Comparison of ENCODE assay signal across 1 cellular context in the genomic region with DNA sequence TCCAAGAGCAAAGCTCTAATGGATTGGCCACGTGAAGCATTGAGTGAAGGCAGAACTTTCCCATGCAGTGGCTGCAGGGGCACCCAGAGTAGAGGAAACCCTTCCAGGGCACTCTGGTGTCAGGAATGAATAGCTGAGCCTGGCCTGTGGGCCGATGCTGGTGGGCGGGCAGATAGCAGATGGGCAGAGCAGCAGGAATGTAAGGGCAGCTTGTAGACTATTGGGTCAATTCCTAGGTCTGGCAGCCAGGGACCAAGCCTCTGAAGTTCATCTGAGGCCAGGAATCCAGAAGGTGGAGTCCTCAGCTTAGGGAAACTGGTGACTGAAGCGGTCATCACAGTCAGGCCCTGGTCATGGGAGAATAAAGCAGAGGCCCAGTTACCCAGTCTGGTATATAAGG.
TF ChIP-seq lines count a peak whose summit lies in the region.

No MANE protein-coding gene starts in this region.

TF ChIP-seq in HepG2, 621 proteins besides CTCF, POLR2A, EP300 and RAD21:
- no peak for TF ChIP-seq MBD4 (IDR thresholded peaks at IDR 0.05; ENCODE audit: borderline replicate concordance, low read length)
- TF ChIP-seq PRMT3 (CRISPR knock-in tag; IDR thresholded peaks at IDR 0.05; ENCODE audit: borderline replicate concordance, low read depth): no peak
- TF ChIP-seq LCORL (IDR thresholded peaks at IDR 0.05): no peak
- no peak for TF ChIP-seq LCORL (CRISPR knock-in tag; IDR thresholded peaks at IDR 0.05)
- no peak for TF ChIP-seq NFKB2 (CRISPR knock-in tag; IDR thresholded peaks at IDR 0.05; ENCODE audit: borderline replicate concordance)
- TF ChIP-seq CREM (IDR thresholded peaks at IDR 0.05): no peak
- no peak for TF ChIP-seq CREM (CRISPR knock-in tag; IDR thresholded peaks at IDR 0.05)
- TF ChIP-seq ZFP41 (CRISPR knock-in tag; IDR thresholded peaks at IDR 0.05; ENCODE audit: borderline replicate concordance): no peak
- TF ChIP-seq, protein P1, sequence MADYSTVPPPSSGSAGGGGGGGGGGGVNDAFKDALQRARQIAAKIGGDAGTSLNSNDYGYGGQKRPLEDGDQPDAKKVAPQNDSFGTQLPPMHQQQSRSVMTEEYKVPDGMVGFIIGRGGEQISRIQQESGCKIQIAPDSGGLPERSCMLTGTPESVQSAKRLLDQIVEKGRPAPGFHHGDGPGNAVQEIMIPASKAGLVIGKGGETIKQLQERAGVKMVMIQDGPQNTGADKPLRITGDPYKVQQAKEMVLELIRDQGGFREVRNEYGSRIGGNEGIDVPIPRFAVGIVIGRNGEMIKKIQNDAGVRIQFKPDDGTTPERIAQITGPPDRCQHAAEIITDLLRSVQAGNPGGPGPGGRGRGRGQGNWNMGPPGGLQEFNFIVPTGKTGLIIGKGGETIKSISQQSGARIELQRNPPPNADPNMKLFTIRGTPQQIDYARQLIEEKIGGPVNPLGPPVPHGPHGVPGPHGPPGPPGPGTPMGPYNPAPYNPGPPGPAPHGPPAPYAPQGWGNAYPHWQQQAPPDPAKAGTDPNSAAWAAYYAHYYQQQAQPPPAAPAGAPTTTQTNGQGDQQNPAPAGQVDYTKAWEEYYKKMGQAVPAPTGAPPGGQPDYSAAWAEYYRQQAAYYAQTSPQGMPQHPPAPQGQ (CRISPR knock-in tag; IDR thresholded peaks at IDR 0.05; ENCODE audit: borderline replicate concordance): no peak
- no peak for TF ChIP-seq KLF9 (CRISPR knock-in tag; IDR thresholded peaks at IDR 0.05; ENCODE audit: low read depth)
- TF ChIP-seq SP2 (CRISPR knock-in tag; IDR thresholded peaks at IDR 0.05): no peak
- no peak for TF ChIP-seq ZMYM3 (CRISPR knock-in tag; IDR thresholded peaks at IDR 0.05)
- TF ChIP-seq, protein P2, sequence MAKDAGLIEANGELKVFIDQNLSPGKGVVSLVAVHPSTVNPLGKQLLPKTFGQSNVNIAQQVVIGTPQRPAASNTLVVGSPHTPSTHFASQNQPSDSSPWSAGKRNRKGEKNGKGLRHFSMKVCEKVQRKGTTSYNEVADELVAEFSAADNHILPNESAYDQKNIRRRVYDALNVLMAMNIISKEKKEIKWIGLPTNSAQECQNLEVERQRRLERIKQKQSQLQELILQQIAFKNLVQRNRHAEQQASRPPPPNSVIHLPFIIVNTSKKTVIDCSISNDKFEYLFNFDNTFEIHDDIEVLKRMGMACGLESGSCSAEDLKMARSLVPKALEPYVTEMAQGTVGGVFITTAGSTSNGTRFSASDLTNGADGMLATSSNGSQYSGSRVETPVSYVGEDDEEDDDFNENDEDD (CRISPR knock-in tag; IDR thresholded peaks at IDR 0.05; ENCODE audit: borderline replicate concordance): no peak
- TF ChIP-seq ZFP1 (CRISPR knock-in tag; IDR thresholded peaks at IDR 0.05): no peak
- TF ChIP-seq HMGA1 (CRISPR knock-in tag; conservative IDR thresholded peaks at IDR 0.05): no peak
- no peak for TF ChIP-seq NFYB (CRISPR knock-in tag; IDR thresholded peaks at IDR 0.05)
- TF ChIP-seq, protein P3, sequence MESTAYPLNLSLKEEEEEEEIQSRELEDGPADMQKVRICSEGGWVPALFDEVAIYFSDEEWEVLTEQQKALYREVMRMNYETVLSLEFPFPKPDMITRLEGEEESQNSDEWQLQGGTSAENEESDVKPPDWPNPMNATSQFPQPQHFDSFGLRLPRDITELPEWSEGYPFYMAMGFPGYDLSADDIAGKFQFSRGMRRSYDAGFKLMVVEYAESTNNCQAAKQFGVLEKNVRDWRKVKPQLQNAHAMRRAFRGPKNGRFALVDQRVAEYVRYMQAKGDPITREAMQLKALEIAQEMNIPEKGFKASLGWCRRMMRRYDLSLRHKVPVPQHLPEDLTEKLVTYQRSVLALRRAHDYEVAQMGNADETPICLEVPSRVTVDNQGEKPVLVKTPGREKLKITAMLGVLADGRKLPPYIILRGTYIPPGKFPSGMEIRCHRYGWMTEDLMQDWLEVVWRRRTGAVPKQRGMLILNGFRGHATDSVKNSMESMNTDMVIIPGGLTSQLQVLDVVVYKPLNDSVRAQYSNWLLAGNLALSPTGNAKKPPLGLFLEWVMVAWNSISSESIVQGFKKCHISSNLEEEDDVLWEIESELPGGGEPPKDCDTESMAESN (CRISPR knock-in tag; conservative IDR thresholded peaks at IDR 0.05): no peak
- TF ChIP-seq, protein P4, sequence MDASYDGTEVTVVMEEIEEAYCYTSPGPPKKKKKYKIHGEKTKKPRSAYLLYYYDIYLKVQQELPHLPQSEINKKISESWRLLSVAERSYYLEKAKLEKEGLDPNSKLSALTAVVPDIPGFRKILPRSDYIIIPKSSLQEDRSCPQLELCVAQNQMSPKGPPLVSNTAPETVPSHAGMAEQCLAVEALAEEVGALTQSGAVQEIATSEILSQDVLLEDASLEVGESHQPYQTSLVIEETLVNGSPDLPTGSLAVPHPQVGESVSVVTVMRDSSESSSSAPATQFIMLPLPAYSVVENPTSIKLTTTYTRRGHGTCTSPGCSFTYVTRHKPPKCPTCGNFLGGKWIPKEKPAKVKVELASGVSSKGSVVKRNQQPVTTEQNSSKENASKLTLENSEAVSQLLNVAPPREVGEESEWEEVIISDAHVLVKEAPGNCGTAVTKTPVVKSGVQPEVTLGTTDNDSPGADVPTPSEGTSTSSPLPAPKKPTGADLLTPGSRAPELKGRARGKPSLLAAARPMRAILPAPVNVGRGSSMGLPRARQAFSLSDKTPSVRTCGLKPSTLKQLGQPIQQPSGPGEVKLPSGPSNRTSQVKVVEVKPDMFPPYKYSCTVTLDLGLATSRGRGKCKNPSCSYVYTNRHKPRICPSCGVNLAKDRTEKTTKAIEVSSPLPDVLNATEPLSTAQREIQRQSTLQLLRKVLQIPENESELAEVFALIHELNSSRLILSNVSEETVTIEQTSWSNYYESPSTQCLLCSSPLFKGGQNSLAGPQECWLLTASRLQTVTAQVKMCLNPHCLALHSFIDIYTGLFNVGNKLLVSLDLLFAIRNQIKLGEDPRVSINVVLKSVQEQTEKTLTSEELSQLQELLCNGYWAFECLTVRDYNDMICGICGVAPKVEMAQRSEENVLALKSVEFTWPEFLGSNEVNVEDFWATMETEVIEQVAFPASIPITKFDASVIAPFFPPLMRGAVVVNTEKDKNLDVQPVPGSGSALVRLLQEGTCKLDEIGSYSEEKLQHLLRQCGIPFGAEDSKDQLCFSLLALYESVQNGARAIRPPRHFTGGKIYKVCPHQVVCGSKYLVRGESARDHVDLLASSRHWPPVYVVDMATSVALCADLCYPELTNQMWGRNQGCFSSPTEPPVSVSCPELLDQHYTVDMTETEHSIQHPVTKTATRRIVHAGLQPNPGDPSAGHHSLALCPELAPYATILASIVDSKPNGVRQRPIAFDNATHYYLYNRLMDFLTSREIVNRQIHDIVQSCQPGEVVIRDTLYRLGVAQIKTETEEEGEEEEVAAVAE (CRISPR knock-in tag; IDR thresholded peaks at IDR 0.05; ENCODE audit: borderline replicate concordance): no peak
